ENCODE assay signal across 19 cellular contexts in genomic region chr16:1531638-1531910, GRCh38. TPM values are rescaled to one million over a fixed set of nuclear protein-coding genes. Genes with fewer than 3 reads are reported as not detected.
DNase-seq lines count a peak whose midpoint lies in the region; ATAC-seq and TF ChIP-seq lines count a peak whose summit lies in the region.
"Had no signal": no experiment of that assay in that cellular context is flagged by ENCODE, and none has a peak within 500 bp of the region (broad histone marks: within the 10 kb centered on the region; RNA-seq: fewer than 3 reads in every experiment).

No MANE protein-coding gene starts in this region.

- H3K4me1 Mint-ChIP-seq in activated T-cell treated with anti-CD3 and anti-CD28 coated beads, Interleukin-2, amount 50 U/mL, for 72 hours (ENCODE audit: low read depth): peaks cover 21% of the 10 kb centered on the region
- H3K4me1 Mint-ChIP-seq: H9 had no signal

- no peaks in the 10 kb centered on the region for H3K27me3 ChIP-seq in IMR-90 (ENCODE audit: control insufficient read depth, insufficient read depth, low read length)
- no peaks in the 10 kb centered on the region for H3K27me3 ChIP-seq in duodenal mucosa (ENCODE audit: control insufficient read depth in 1 of 2, insufficient read depth in 2 of 2, low read length in 2 of 2)
- H3K27me3 ChIP-seq in muscle layer of duodenum (ENCODE audit: low read depth, low read length): no peaks in the 10 kb centered on the region
- no peaks in the 10 kb centered on the region for H3K27me3 ChIP-seq in suprapubic skin

- WGBS in IMR-90 (ENCODE audit: extremely low coverage in 2 of 2, insufficient read length in 1 of 2), 2 experiments: 100% methylated on average over 1 of the region's 14 CpGs; no CpG with 5 or more reads in 1 of the 2 experiments
- 49% methylated on average over 14 of the region's 14 CpGs for WGBS in suprapubic skin

- no peak overlapping the region for H3K23ac ChIP-seq in IMR-90 (ENCODE audit: low read depth, low read length)

- H3K36me3 Mint-ChIP-seq in activated T-cell treated with anti-CD3 and anti-CD28 coated beads, Interleukin-2, amount 50 U/mL, for 72 hours (ENCODE audit: insufficient read depth in 2 of 2): peaks cover 3 to 7% of the 10 kb centered on the region in 2 donors

- TF ChIP-seq POLR2A in IMR-90 (IDR thresholded peaks at IDR 0.05; ENCODE audit: low read depth, low read length) (no peak), suprapubic skin (IDR thresholded peaks at IDR 0.05) (no peak)

- no peak overlapping the region for H4K5ac ChIP-seq in IMR-90 (ENCODE audit: low read depth, low read length)

- H3K9ac ChIP-seq in IMR-90 (ENCODE audit: low read depth, low read length): no peak overlapping the region
- no peak overlapping the region for H3K9ac ChIP-seq in duodenal mucosa (ENCODE audit: low read depth in 1 of 2, low read length in 2 of 2)
- H3K9ac ChIP-seq: KMS-11 had no signal

- no TSS peak for BruUV-seq in IMR-90 (replicated peaks; lab: Mats Ljungman, UMichigan)

- H3K79me1 ChIP-seq in IMR-90 (ENCODE audit: low read depth in 1 of 2, low read length in 2 of 2): peaks cover 5 to 27% of the 10 kb centered on the region in 2 experiments; a peak in 3 of 4 replicates

- H3K27ac ChIP-seq in IMR-90 (ENCODE audit: insufficient read depth, low read length) (no peak overlapping the region), duodenal mucosa (ENCODE audit: low read depth, low read length) (peak overlapping the region; percentile 80), muscle layer of duodenum (ENCODE audit: low read length) (peak overlapping the region; percentile 53), suprapubic skin (peak overlapping the region; percentile 91)
- H3K27ac ChIP-seq: foreskin keratinocyte, KMS-11, SK-N-MC had no signal

- H3K27ac Mint-ChIP-seq in activated T-cell treated with anti-CD3 and anti-CD28 coated beads, Interleukin-2, amount 50 U/mL, for 72 hours: no peak overlapping the region
- H3K27ac Mint-ChIP-seq: activated CD8-positive, alpha-beta T cell treated with anti-CD3 and anti-CD28 coated beads, Interleukin-2, amount 10 ng/mL, durations not matched to agents 7 days and 5 days; stimulated activated naive B cell treated with anti-CD40 and anti-IgM and Interleukin-4, amounts not matched to agents 10 μg/mL and 1 μg/mL and 100 μg/mL, for 72 hours had no signal

- TF ChIP-seq RAD21 in IMR-90 (IDR thresholded peaks at IDR 0.05; ENCODE audit: low read length): no peak

- no peak overlapping the region for H3K14ac ChIP-seq in IMR-90 (replicated peaks; ENCODE audit: low read depth, low read length)

- H3K4me3 ChIP-seq in IMR-90 (ENCODE audit: insufficient read depth, low read depth, low read length) (no peak overlapping the region), duodenal mucosa (ENCODE audit: low read depth in 1 of 2, low read length in 2 of 2) (peak overlapping the region in 1 of 2 donors; percentile 21), muscle layer of duodenum (ENCODE audit: low read depth in 1 of 2, low read length in 2 of 2) (peak overlapping the region in 1 of 2 donors; percentile 39), suprapubic skin (peak overlapping the region; percentile 58)
- H3K4me3 ChIP-seq: SK-N-MC had no signal

- no peak for DNase-seq in IMR-90
- no peak for DNase-seq in suprapubic skin (ENCODE audit: low spot score in 2 of 2)
- no peak for DNase-seq in ecto neural progenitor cell (ENCODE audit: low spot score)
- no peak for DNase-seq in activated T-cell treated with anti-CD3 and anti-CD28 coated beads, Interleukin-2, amount 50 U/mL, for 72 hours
- no peak for DNase-seq in activated gamma-delta T cell (lab: John Stamatoyannopoulos, UW)
- DNase-seq: activated CD8-positive, alpha-beta T cell treated with anti-CD3 and anti-CD28 coated beads, Interleukin-2, amount 10 ng/mL, durations not matched to agents 7 days and 5 days; activated effector memory CD4-positive, alpha-beta T cell treated with anti-CD3 and anti-CD28 coated beads, Interleukin-2, amount 50 U/mL, for 16 hours; DMS 273 treated with DMSO at 0.1 percent for 48 hours; H9; NCI-H446; stimulated activated CD4-positive, alpha-beta T cell treated with anti-CD3 and anti-CD28 coated beads, Interleukin-4, amount 100 ng/mL, for 4 hours; stimulated activated naive B cell treated with anti-CD40 and anti-IgM and Interleukin-4, amounts not matched to agents 10 μg/mL and 1 μg/mL and 100 μg/mL, for 72 hours had no signal

- no peaks in the 10 kb centered on the region for H3K27me3 Mint-ChIP-seq in activated T-cell treated with anti-CD3 and anti-CD28 coated beads, Interleukin-2, amount 50 U/mL, for 72 hours (ENCODE audit: low read depth)

- H2AFZ ChIP-seq in IMR-90 (replicated peaks; ENCODE audit: low read length, poor library complexity): no peak overlapping the region

- no peak overlapping the region for H2BK120ac ChIP-seq in IMR-90 (ENCODE audit: low read depth, low read length)

- no peak overlapping the region for H2BK20ac ChIP-seq in IMR-90 (ENCODE audit: low read depth, low read length)

- H3K56ac ChIP-seq in IMR-90 (ENCODE audit: extremely low read depth, insufficient read depth, low read length): no peak overlapping the region

- H3K4me2 ChIP-seq in IMR-90 (ENCODE audit: low read depth, low read length): no peak overlapping the region
- H3K4me2 ChIP-seq: KMS-11 had no signal

- POLR2A ChIA-PET in IMR-90 (lab: Charles Lee; ENCODE audit: unreplicated experiment): no interaction called here

- no peak overlapping the region for H4K8ac ChIP-seq in IMR-90 (ENCODE audit: low read depth in 2 of 2, low read length in 2 of 2)

- no peak overlapping the region for H3K18ac ChIP-seq in IMR-90 (ENCODE audit: low read depth, low read length)

- CTCF ChIA-PET in IMR-90 (lab: Yijun Ruan, JAX): interaction anchor here (0.7 kb wide), 1 partner anchor 43 kb away, joined by 3 read pairs; no protein-coding TSS in a partner anchor

- no peaks in the 10 kb centered on the region for H4K20me1 ChIP-seq in IMR-90 (ENCODE audit: insufficient read depth, low read length)

- peaks cover 4% of the 10 kb centered on the region for H3K9me1 ChIP-seq in IMR-90 (ENCODE audit: insufficient read depth, low read length)

- H2BK5ac ChIP-seq in IMR-90 (ENCODE audit: low read depth, low read length, poor library complexity, severe bottlenecking): no peak overlapping the region

- H2BK15ac ChIP-seq in IMR-90 (ENCODE audit: low read depth, low read length): no peak overlapping the region

- no peak for TF ChIP-seq CTCF in IMR-90 (conservative IDR thresholded peaks at IDR 0.05; ENCODE audit: low read depth, low read length)
- no peak for TF ChIP-seq CTCF in suprapubic skin (IDR thresholded peaks at IDR 0.05)

- H3K4me1 ChIP-seq in IMR-90 (ENCODE audit: control insufficient read depth, insufficient read depth, low read length): peaks cover 17% of the 10 kb centered on the region
- H3K4me1 ChIP-seq in duodenal mucosa (ENCODE audit: control insufficient read depth in 1 of 2, insufficient read depth in 2 of 2, low read length in 2 of 2): peaks cover 0 to 22% of the 10 kb centered on the region in 2 donors
- peaks cover 0 to 42% of the 10 kb centered on the region in 2 donors for H3K4me1 ChIP-seq in muscle layer of duodenum (ENCODE audit: control insufficient read depth in 1 of 2, insufficient read depth in 2 of 2, low read length in 2 of 2)
- H3K4me1 ChIP-seq in suprapubic skin: peaks cover 82% of the 10 kb centered on the region

- no peak overlapping the region for H4K91ac ChIP-seq in IMR-90 (ENCODE audit: insufficient read depth, low read depth, low read length)

- peak overlapping the region; percentile 55 for H2AK9ac ChIP-seq in IMR-90 (replicated peaks; ENCODE audit: low read depth, low read length, poor library complexity)

- in situ Hi-C loops in IMR-90 (cut with MboI; ENCODE audit: low sequenced_read_pairs): no loop called here

- no peak overlapping the region for H3K4me3 Mint-ChIP-seq in activated T-cell treated with anti-CD3 and anti-CD28 coated beads, Interleukin-2, amount 50 U/mL, for 72 hours
- H3K4me3 Mint-ChIP-seq: activated CD8-positive, alpha-beta T cell treated with anti-CD3 and anti-CD28 coated beads, Interleukin-2, amount 10 ng/mL, durations not matched to agents 7 days and 5 days; H9; stimulated activated naive B cell treated with anti-CD40 and anti-IgM and Interleukin-4, amounts not matched to agents 10 μg/mL and 1 μg/mL and 100 μg/mL, for 72 hours had no signal

- peaks cover 5% of the 10 kb centered on the region; the same call in 1 of the 2 replicates for H3K36me3 ChIP-seq in IMR-90 (ENCODE audit: control insufficient read depth, insufficient read depth, low read length)
- peaks cover 0 to under 1% of the 10 kb centered on the region in 2 donors for H3K36me3 ChIP-seq in duodenal mucosa (ENCODE audit: control insufficient read depth in 1 of 2, insufficient read depth in 2 of 2, low read length in 2 of 2)
- H3K36me3 ChIP-seq in muscle layer of duodenum (ENCODE audit: control insufficient read depth in 1 of 2, insufficient read depth in 2 of 2, low read length in 2 of 2): peaks cover 0 to 5% of the 10 kb centered on the region in 2 donors
- H3K36me3 ChIP-seq in suprapubic skin: peaks cover 6% of the 10 kb centered on the region

- no peaks in the 10 kb centered on the region for H3K9me3 Mint-ChIP-seq in activated T-cell treated with anti-CD3 and anti-CD28 coated beads, Interleukin-2, amount 50 U/mL, for 72 hours
- H3K9me3 Mint-ChIP-seq: H9; stimulated activated naive B cell treated with anti-CD40 and anti-IgM and Interleukin-4, amounts not matched to agents 10 μg/mL and 1 μg/mL and 100 μg/mL, for 72 hours had no signal

- TF ChIP-seq EP300 in suprapubic skin (IDR thresholded peaks at IDR 0.05): no peak

- ATAC-seq in IMR-90 (ENCODE audit: low read depth) (no peak), HG02642 (IDR thresholded peaks at IDR 0.05; ENCODE audit: poor library complexity, unreplicated experiment) (no peak)
- no peak for ATAC-seq in activated T-cell treated with anti-CD3 and anti-CD28 coated beads, Interleukin-2, amount 50 U/mL, for 72 hours (replicated peaks in 1 of 2)
- ATAC-seq: activated CD8-positive, alpha-beta T cell treated with anti-CD3 and anti-CD28 coated beads, Interleukin-2, amount 10 ng/mL, durations not matched to agents 7 days and 5 days; foreskin keratinocyte; stimulated activated naive B cell treated with anti-CD40 and anti-IgM and Interleukin-4, amounts not matched to agents 10 μg/mL and 1 μg/mL and 100 μg/mL, for 72 hours had no signal

- H3K4ac ChIP-seq in IMR-90 (ENCODE audit: low read depth, low read length): no peak overlapping the region

- no peak overlapping the region for H2AK5ac ChIP-seq in IMR-90 (ENCODE audit: low read depth, low read length)

- intact Hi-C loops in IMR-90 (cut with micrococcal nuclease): no loop called here

- dilution Hi-C loops in IMR-90 (cut with HindIII; ENCODE audit: low sequenced_read_pairs, unreplicated experiment): no loop called here

- no peaks in the 10 kb centered on the region for H3K9me3 ChIP-seq in IMR-90 (ENCODE audit: control insufficient read depth, insufficient read depth, low read length)
- no peaks in the 10 kb centered on the region for H3K9me3 ChIP-seq in duodenal mucosa (ENCODE audit: control insufficient read depth in 1 of 2, low read length in 2 of 2)
- H3K9me3 ChIP-seq in muscle layer of duodenum (ENCODE audit: control insufficient read depth in 1 of 2, low read length in 2 of 2): no peaks in the 10 kb centered on the region
- H3K9me3 ChIP-seq in suprapubic skin: no peaks in the 10 kb centered on the region

RNA-seq across cellular contexts. Expression of gene TMEM204, which starts 1.9 kb away (rescaled TPM):
- total RNA-seq in IMR-90 (2012; rRNA removed) (7.0 and 7.2 TPM in 2 replicates), suprapubic skin (10 to 100 TPM in 3 of 4 donors, 1 to 10 TPM in 1; 7.6 to 26.6 (median 18.8) TPM)
- 12.3 and 13.2 TPM in 2 replicates for polyA plus RNA-seq in IMR-90 (2012; rRNA removed)
- polyA plus RNA-seq in IMR-90 (2012; cell fraction: cytosol; rRNA removed): 8.4 and 18.2 TPM in 2 replicates
- 5.3 and 12.8 TPM in 2 replicates for polyA plus RNA-seq in IMR-90 (2012; cell fraction: nucleus; rRNA removed; ENCODE audit: low replicate concordance)
- total RNA-seq in activated T-cell treated with anti-CD3 and anti-CD28 coated beads, Interleukin-2, amount 50 U/mL, for 72 hours: 10 to 100 TPM; 15.7 to 16.7 TPM
- total RNA-seq: H9 had no signal

RNA-seq across cellular contexts. Expression of gene TELO2, which starts 38.4 kb away (rescaled TPM):
- total RNA-seq in IMR-90 (2012; rRNA removed): 5.8 and 6.6 TPM in 2 replicates
- 26.6 and 28.2 TPM in 2 replicates for polyA plus RNA-seq in IMR-90 (2012; rRNA removed)
- polyA plus RNA-seq in IMR-90 (2012; cell fraction: cytosol; rRNA removed): 16.6 and 18.1 TPM in 2 replicates
- polyA plus RNA-seq in IMR-90 (2012; cell fraction: nucleus; rRNA removed; ENCODE audit: low replicate concordance): 110 and 290 TPM in 2 replicates
- 10 to 100 TPM; 28.1 to 86.1 (median 35.2) TPM for total RNA-seq in suprapubic skin
- 10 to 100 TPM; 28.6 to 34.7 TPM for total RNA-seq in activated T-cell treated with anti-CD3 and anti-CD28 coated beads, Interleukin-2, amount 50 U/mL, for 72 hours

RNA-seq across cellular contexts. Expression of gene PTX4, which starts 42.8 kb away (rescaled TPM):
- total RNA-seq in IMR-90 (2012; rRNA removed): not detected in 2 replicates
- polyA plus RNA-seq in IMR-90 (2012; rRNA removed): 0.07 TPM in 1 of 2 replicates, not detected in the other
- not detected in 2 replicates for polyA plus RNA-seq in IMR-90 (2012; cell fraction: cytosol; rRNA removed)
- polyA plus RNA-seq in IMR-90 (2012; cell fraction: nucleus; rRNA removed; ENCODE audit: low replicate concordance): 0.14 TPM in 1 of 2 replicates, not detected in the other
- not detected for total RNA-seq in suprapubic skin
- total RNA-seq in activated T-cell treated with anti-CD3 and anti-CD28 coated beads, Interleukin-2, amount 50 U/mL, for 72 hours: not detected
- total RNA-seq: activated CD8-positive, alpha-beta T cell treated with anti-CD3 and anti-CD28 coated beads, Interleukin-2, amount 10 ng/mL, durations not matched to agents 7 days and 5 days; foreskin keratinocyte; H9; renal cortical epithelial cell had no signal
- polyA plus RNA-seq: foreskin keratinocyte had no signal

RNA-seq across cellular contexts. Expression of gene CLCN7, which starts 56.7 kb away (rescaled TPM):
- 10.8 TPM in 2 replicates for total RNA-seq in IMR-90 (2012; rRNA removed)
- 45.2 and 52.9 TPM in 2 replicates for polyA plus RNA-seq in IMR-90 (2012; rRNA removed)
- 20.3 and 36.5 TPM in 2 replicates for polyA plus RNA-seq in IMR-90 (2012; cell fraction: cytosol; rRNA removed)
- 84.9 and 258 TPM in 2 replicates for polyA plus RNA-seq in IMR-90 (2012; cell fraction: nucleus; rRNA removed; ENCODE audit: low replicate concordance)
- total RNA-seq in suprapubic skin: 100 to 1,000 TPM in 2 of 4 donors, 10 to 100 TPM in 2; 61.1 to 134 (median 100) TPM
- 10 to 100 TPM; 53.7 to 55.1 TPM for total RNA-seq in activated T-cell treated with anti-CD3 and anti-CD28 coated beads, Interleukin-2, amount 50 U/mL, for 72 hours
